8 cellular contexts compared by ENCODE assay signal in the genomic region with DNA sequence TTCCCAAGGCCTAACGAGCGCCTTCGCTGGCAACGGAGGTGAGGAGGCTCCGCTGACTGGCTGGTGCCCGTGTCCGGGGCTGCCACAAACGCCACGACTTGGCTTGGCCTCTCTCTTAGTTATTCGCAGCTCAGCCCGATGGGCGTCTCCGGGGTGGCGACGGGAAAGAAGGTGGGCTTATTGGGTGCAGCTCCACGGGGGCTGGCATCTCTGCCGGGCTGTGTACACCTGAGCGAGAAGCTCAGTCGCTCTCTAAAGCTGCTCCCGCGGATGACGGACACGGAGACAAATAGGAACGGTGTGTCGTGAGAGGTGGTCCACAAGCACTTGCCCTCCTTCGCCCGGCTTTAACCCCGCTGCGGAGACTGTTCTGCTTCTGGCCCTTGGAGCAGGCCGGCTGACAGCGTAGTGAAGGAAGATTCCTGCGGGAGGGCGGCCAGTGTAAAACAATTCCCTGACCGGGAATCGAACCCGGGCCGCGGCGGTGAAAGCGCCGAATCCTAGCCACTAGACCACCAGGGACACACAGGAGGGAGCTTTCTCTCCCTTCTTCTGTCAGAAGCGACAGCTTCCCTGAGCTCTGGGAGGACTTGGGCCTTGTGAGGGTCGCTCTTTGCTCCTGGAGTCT. TPM values are rescaled to one million over a fixed set of nuclear protein-coding genes. Genes with fewer than 3 reads are reported as not detected.
DNase-seq lines count a peak whose midpoint lies in the region; ATAC-seq, FAIRE-seq and TF ChIP-seq lines count a peak whose summit lies in the region.
"Not testable (repeated sequence)": the region's sequence is repeated elsewhere in the genome, so short reads cannot be mapped to it uniquely, and the experiment has no call there.

No MANE protein-coding gene starts in this region.

- intact Hi-C loops in CD4-positive, alpha-beta memory T cell (cut with micrococcal nuclease); left lung (cut with DNase I): not testable (repeated sequence)

- peak in 2 of 5 donors; percentile 22 to 40 for DNase-seq in CD4-positive, alpha-beta memory T cell
- peak in 46 of 76 experiments; percentile 8 to 82 (median 28) for DNase-seq in HUDEP-2 (lab: John Stamatoyannopoulos, UW; ENCODE audit: unreplicated experiment in 76 of 76)
- peak; percentile 80 for DNase-seq in astrocyte (ENCODE audit: low read depth)
- peak; percentile 72 for DNase-seq in fibroblast of the aortic adventitia (ENCODE audit: low read depth)
- DNase-seq in left lung, result peak in 1 of 2 donors; percentile 77
- peak; percentile 55 for DNase-seq in progenitor cell of endocrine pancreas (ENCODE audit: low spot score, unreplicated experiment)
- DNase-seq in stimulated activated naive CD8-positive, alpha-beta T cell treated with anti-CD3 and anti-CD28 coated beads, Interleukin-15, amount 100 ng/mL, for 72 hours, result peak; percentile 70 to 76

- CTCF ChIA-PET in CD4-positive, alpha-beta memory T cell (lab: Charles Lee; ENCODE audit: partially characterized antibody), result not testable (repeated sequence)

- H2AFZ ChIP-seq in astrocyte (ENCODE audit: low read depth, low read length), result peak overlapping the region; percentile 10

- peak; percentile 75 to 78 for ATAC-seq in activated CD4-positive, CD25-positive, alpha-beta regulatory T cell treated with anti-CD3 and anti-CD28 coated beads, Interleukin-2, amount 50 U/mL, for 24 hours
- peak; percentile 74 for ATAC-seq in left lung
- ATAC-seq in stimulated activated naive CD8-positive, alpha-beta T cell treated with anti-CD3 and anti-CD28 coated beads, Interleukin-15, amount 100 ng/mL, for 72 hours, result peak; percentile 90

- H3K36me3 Mint-ChIP-seq in CD4-positive, alpha-beta memory T cell; astrocyte (ENCODE audit: low read depth, unreplicated experiment); progenitor cell of endocrine pancreas (ENCODE audit: insufficient read depth): not testable (repeated sequence)

- not testable (repeated sequence) for FAIRE-seq in astrocyte (lab: Jason Lieb, UNC)

- not testable (repeated sequence) for H3K9ac ChIP-seq in astrocyte (ENCODE audit: low read length)

- not testable (repeated sequence) for H3K27ac ChIP-seq in CD4-positive, alpha-beta memory T cell (ENCODE audit: low read depth, low read length); astrocyte (ENCODE audit: low read depth, low read length); left lung

- H3K27me3 Mint-ChIP-seq in CD4-positive, alpha-beta memory T cell, result peaks cover 21 to 23% of the 10 kb centered on the region in 2 donors
- H3K27me3 Mint-ChIP-seq in astrocyte (ENCODE audit: low read depth, unreplicated experiment) (peaks cover 20% of the 10 kb centered on the region), progenitor cell of endocrine pancreas (peaks cover 48% of the 10 kb centered on the region)
- H3K27me3 Mint-ChIP-seq in stimulated activated naive CD8-positive, alpha-beta T cell treated with anti-CD3 and anti-CD28 coated beads, Interleukin-15, amount 100 ng/mL, for 72 hours, result peaks cover 53% of the 10 kb centered on the region

- not testable (repeated sequence) for H3K27me3 ChIP-seq in CD4-positive, alpha-beta memory T cell (ENCODE audit: insufficient read depth, low read length); astrocyte (ENCODE audit: insufficient read depth, low read length)
- peaks cover 10 to 61% of the 10 kb centered on the region in 2 donors for H3K27me3 ChIP-seq in left lung

- H3K36me3 ChIP-seq in CD4-positive, alpha-beta memory T cell (ENCODE audit: insufficient read depth, low read length); astrocyte (ENCODE audit: insufficient read depth, low read length); left lung: not testable (repeated sequence)

- H3K4me3 Mint-ChIP-seq in CD4-positive, alpha-beta memory T cell, result peak overlapping the region; percentile 72 to 92 (median 84)
- H3K4me3 Mint-ChIP-seq in astrocyte (ENCODE audit: unreplicated experiment) (peak overlapping the region; percentile 78), progenitor cell of endocrine pancreas (ENCODE audit: low read depth) (peak overlapping the region; percentile 75)
- H3K4me3 Mint-ChIP-seq in stimulated activated naive CD8-positive, alpha-beta T cell treated with anti-CD3 and anti-CD28 coated beads, Interleukin-15, amount 100 ng/mL, for 72 hours, result peak overlapping the region; percentile 78 to 90

- not testable (repeated sequence) for H3K79me2 ChIP-seq in astrocyte (ENCODE audit: insufficient read depth, low read length)

- not testable (repeated sequence) for H3K4me3 ChIP-seq in CD4-positive, alpha-beta memory T cell (ENCODE audit: low read length in 2 of 2); fibroblast of the aortic adventitia (ENCODE audit: low read depth, low read length); left lung
- H3K4me3 ChIP-seq in astrocyte (ENCODE audit: insufficient read depth, low read depth, low read length), result peak overlapping the region; percentile 28

- H3K27ac Mint-ChIP-seq in CD4-positive, alpha-beta memory T cell, result peak overlapping the region in 4 of 7 donors; percentile 16 to 81 (median 40)
- not testable (repeated sequence) for H3K27ac Mint-ChIP-seq in astrocyte (ENCODE audit: unreplicated experiment)
- H3K27ac Mint-ChIP-seq in progenitor cell of endocrine pancreas, result peak overlapping the region; percentile 90
- peak overlapping the region in 1 of 2 donors; percentile 98 for H3K27ac Mint-ChIP-seq in stimulated activated naive CD8-positive, alpha-beta T cell treated with anti-CD3 and anti-CD28 coated beads, Interleukin-15, amount 100 ng/mL, for 72 hours

- H4K20me1 ChIP-seq in astrocyte (ENCODE audit: insufficient read depth, low read length), result not testable (repeated sequence)

- TF ChIP-seq CTCF in astrocyte (IDR thresholded peaks at IDR 0.05; ENCODE audit: insufficient read depth, low read depth, low read length); fibroblast of the aortic adventitia (IDR thresholded peaks at IDR 0.05; ENCODE audit: insufficient read depth, low read length); left lung (IDR thresholded peaks at IDR 0.05); progenitor cell of endocrine pancreas (IDR thresholded peaks at IDR 0.05; ENCODE audit: unreplicated experiment): not testable (repeated sequence)

- H3K4me1 Mint-ChIP-seq in CD4-positive, alpha-beta memory T cell, result peaks cover 3 to 17% (median 9%) of the 10 kb centered on the region in 4 donors
- H3K4me1 Mint-ChIP-seq in astrocyte (ENCODE audit: low read depth, unreplicated experiment); progenitor cell of endocrine pancreas (ENCODE audit: low read depth): not testable (repeated sequence)
- H3K4me1 Mint-ChIP-seq in stimulated activated naive CD8-positive, alpha-beta T cell treated with anti-CD3 and anti-CD28 coated beads, Interleukin-15, amount 100 ng/mL, for 72 hours, result peaks cover 24% of the 10 kb centered on the region

- H3K9me3 Mint-ChIP-seq in CD4-positive, alpha-beta memory T cell; astrocyte (ENCODE audit: unreplicated experiment); progenitor cell of endocrine pancreas (ENCODE audit: low read depth); stimulated activated naive CD8-positive, alpha-beta T cell treated with anti-CD3 and anti-CD28 coated beads, Interleukin-15, amount 100 ng/mL, for 72 hours: not testable (repeated sequence)

- not testable (repeated sequence) for H3K4me1 ChIP-seq in CD4-positive, alpha-beta memory T cell (ENCODE audit: insufficient read depth, low read length); astrocyte (ENCODE audit: insufficient read depth, low read length); left lung

- not testable (repeated sequence) for H3K9me3 ChIP-seq in CD4-positive, alpha-beta memory T cell (ENCODE audit: control insufficient read depth in 1 of 2, low read length in 2 of 2); astrocyte (ENCODE audit: insufficient read depth, low read depth, low read length); left lung

- POLR2A ChIA-PET in CD4-positive, alpha-beta memory T cell (lab: Charles Lee; ENCODE audit: partially characterized antibody), result not testable (repeated sequence)

- H3K4me2 ChIP-seq in astrocyte (ENCODE audit: low read length), result peak overlapping the region; percentile 73

RNA-seq across cellular contexts. Expression of a gene that starts 20.9 kb away (rescaled TPM):
- 1,000 to 10,000 TPM; 3,010 to 3,866 TPM for total RNA-seq in CD4-positive, alpha-beta memory T cell
- not detected for polyA plus RNA-seq in CD4-positive, alpha-beta memory T cell
- total RNA-seq in astrocyte (1,356 and 1,553 TPM in 2 replicates), fibroblast of the aortic adventitia (ENCODE audit: low replicate concordance) (under 0.01 and 2,882 TPM in 2 replicates), left lung (1,000 to 10,000 TPM; 2,748 to 3,444 TPM), progenitor cell of endocrine pancreas (3,923 and 3,957 TPM in 2 replicates)
